1 cellular context compared by ENCODE assay signal in genomic region chr14:77040309-77040994, GRCh38.
A peak's percentile ranks its signal among the peaks of the same experiment; 100 is the strongest.
TF ChIP-seq lines count a peak whose summit lies in the region.

No MANE protein-coding gene starts in this region.

TF ChIP-seq in HEK293, 187 proteins besides CTCF, POLR2A, EP300 and RAD21 (continued from another document and continues in another):
- no peak for TF ChIP-seq ELK4 (IDR thresholded peaks at IDR 0.05; ENCODE audit: borderline replicate concordance, low read depth, low read length)
- peak; percentile 27; the same call in 1 of the 2 replicates for TF ChIP-seq TCF7L2 (IDR thresholded peaks at IDR 0.05; ENCODE audit: borderline replicate concordance, low read depth, low read length)
- TF ChIP-seq ZNF660 (tag by site-specific recombination; IDR thresholded peaks at IDR 0.05), result peak; percentile 91
- TF ChIP-seq OSR2 (tag by site-specific recombination; IDR thresholded peaks at IDR 0.05), result peak; percentile 59
- no peak for TF ChIP-seq ZNF768 (tag by site-specific recombination; IDR thresholded peaks at IDR 0.05)
- peak; percentile 54; the same call in 1 of the 2 replicates for TF ChIP-seq PRDM10 (tag by site-specific recombination; IDR thresholded peaks at IDR 0.05)
- no peak for TF ChIP-seq ZBTB48 (tag by site-specific recombination; IDR thresholded peaks at IDR 0.05)
- no peak for TF ChIP-seq ZNF621 (tag by site-specific recombination; IDR thresholded peaks at IDR 0.05)
- TF ChIP-seq ZNF280D (tag by site-specific recombination; IDR thresholded peaks at IDR 0.05), result no peak
- TF ChIP-seq ZNF510 (tag by site-specific recombination; IDR thresholded peaks at IDR 0.05; ENCODE audit: insufficient replicate concordance), result no peak
- TF ChIP-seq ZNF175 (tag by site-specific recombination; IDR thresholded peaks at IDR 0.05), result no peak
- no peak for TF ChIP-seq ZNF266 (tag by site-specific recombination; IDR thresholded peaks at IDR 0.05; ENCODE audit: low read depth)
- TF ChIP-seq ZNF416 (tag by site-specific recombination; IDR thresholded peaks at IDR 0.05), result no peak
- TF ChIP-seq ZNF133 (tag by site-specific recombination; IDR thresholded peaks at IDR 0.05), result no peak
- TF ChIP-seq ZNF521 (tag by site-specific recombination; IDR thresholded peaks at IDR 0.05), result no peak
- TF ChIP-seq HOXD13 (CRISPR knock-in tag; IDR thresholded peaks at IDR 0.05; ENCODE audit: borderline replicate concordance), result no peak
- no peak for TF ChIP-seq ZNF280C (tag by site-specific recombination; IDR thresholded peaks at IDR 0.05)
- peak; percentile 56 for TF ChIP-seq GLIS2 (tag by site-specific recombination; IDR thresholded peaks at IDR 0.05)
- TF ChIP-seq ZNF707 (tag by site-specific recombination; IDR thresholded peaks at IDR 0.05), result no peak
- TF ChIP-seq OVOL3 (tag by site-specific recombination; IDR thresholded peaks at IDR 0.05), result no peak
- peak; percentile 60 for TF ChIP-seq ZNF629 (tag by site-specific recombination; IDR thresholded peaks at IDR 0.05)
- no peak for TF ChIP-seq ZNF449 (tag by site-specific recombination; IDR thresholded peaks at IDR 0.05)
- no peak for TF ChIP-seq SETDB1 (IDR thresholded peaks at IDR 0.05; ENCODE audit: insufficient read length, low read length)
- no peak for TF ChIP-seq ZNF10 (tag by site-specific recombination; IDR thresholded peaks at IDR 0.05)
- TF ChIP-seq ZNF791 (tag by site-specific recombination; IDR thresholded peaks at IDR 0.05), result no peak
- TF ChIP-seq ZSCAN30 (tag by site-specific recombination; IDR thresholded peaks at IDR 0.05), result 0 out of 2 replicates have a peak, but pooled peaks have one; percentile 41
- peak; percentile 94 for TF ChIP-seq ZNF341 (tag by site-specific recombination; IDR thresholded peaks at IDR 0.05; ENCODE audit: low read depth)
- peak; percentile 19; the same call in 1 of the 2 replicates for TF ChIP-seq GFI1B (tag by site-specific recombination; IDR thresholded peaks at IDR 0.05)
- TF ChIP-seq ZFP3 (tag by site-specific recombination; IDR thresholded peaks at IDR 0.05; ENCODE audit: low read depth), result no peak
- TF ChIP-seq ZNF610 (tag by site-specific recombination; IDR thresholded peaks at IDR 0.05; ENCODE audit: borderline replicate concordance), result 0 out of 2 replicates have a peak, but pooled peaks have one; percentile 32
- TF ChIP-seq, protein P1, sequence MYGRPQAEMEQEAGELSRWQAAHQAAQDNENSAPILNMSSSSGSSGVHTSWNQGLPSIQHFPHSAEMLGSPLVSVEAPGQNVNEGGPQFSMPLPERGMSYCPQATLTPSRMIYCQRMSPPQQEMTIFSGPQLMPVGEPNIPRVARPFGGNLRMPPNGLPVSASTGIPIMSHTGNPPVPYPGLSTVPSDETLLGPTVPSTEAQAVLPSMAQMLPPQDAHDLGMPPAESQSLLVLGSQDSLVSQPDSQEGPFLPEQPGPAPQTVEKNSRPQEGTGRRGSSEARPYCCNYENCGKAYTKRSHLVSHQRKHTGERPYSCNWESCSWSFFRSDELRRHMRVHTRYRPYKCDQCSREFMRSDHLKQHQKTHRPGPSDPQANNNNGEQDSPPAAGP (tag by site-specific recombination; IDR thresholded peaks at IDR 0.05), result peak; percentile 49; the same call in 1 of the 2 replicates
- 0 out of 2 replicates have a peak, but pooled peaks have one; percentile 30 for TF ChIP-seq ZNF24 (tag by site-specific recombination; IDR thresholded peaks at IDR 0.05)
- TF ChIP-seq PRDM1 (tag by site-specific recombination; IDR thresholded peaks at IDR 0.05), result 0 out of 2 replicates have a peak, but pooled peaks have one; percentile 30
- TF ChIP-seq, protein P2, sequence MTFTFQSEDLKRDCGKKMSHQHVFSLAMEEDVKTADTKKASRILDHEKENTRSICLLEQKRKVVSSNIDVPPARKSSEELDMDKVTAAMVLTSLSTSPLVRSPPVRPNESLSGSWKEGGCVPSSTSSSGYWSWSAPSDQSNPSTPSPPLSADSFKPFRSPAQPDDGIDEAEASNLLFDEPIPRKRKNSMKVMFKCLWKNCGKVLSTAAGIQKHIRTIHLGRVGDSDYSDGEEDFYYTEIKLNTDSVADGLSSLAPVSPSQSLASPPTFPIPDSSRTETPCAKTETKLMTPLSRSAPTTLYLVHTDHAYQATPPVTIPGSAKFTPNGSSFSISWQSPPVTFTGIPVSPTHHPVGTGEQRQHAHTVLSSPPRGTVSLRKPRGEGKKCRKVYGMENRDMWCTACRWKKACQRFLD (tag by site-specific recombination; IDR thresholded peaks at IDR 0.05), result no peak
- peak; percentile 84 for TF ChIP-seq TRIM28 (IDR thresholded peaks at IDR 0.05; ENCODE audit: borderline replicate concordance, low read length)
- peak; percentile 67 for TF ChIP-seq WT1 (tag by site-specific recombination; IDR thresholded peaks at IDR 0.05)
- TF ChIP-seq MZF1 (tag by site-specific recombination; IDR thresholded peaks at IDR 0.05; ENCODE audit: borderline replicate concordance), result no peak
- TF ChIP-seq MEIS1 (CRISPR knock-in tag; IDR thresholded peaks at IDR 0.05; ENCODE audit: borderline replicate concordance), result no peak
- no peak for TF ChIP-seq ZSCAN4 (tag by site-specific recombination; IDR thresholded peaks at IDR 0.05)
- peak; percentile 46; the same call in 1 of the 2 replicates for TF ChIP-seq SP7 (tag by site-specific recombination; IDR thresholded peaks at IDR 0.05)
- TF ChIP-seq ZNF366 (tag by site-specific recombination; conservative IDR thresholded peaks at IDR 0.05), result peak; percentile 91
- TF ChIP-seq ZNF157 (tag by site-specific recombination; IDR thresholded peaks at IDR 0.05), result no peak
- TF ChIP-seq PBX3 (CRISPR knock-in tag; IDR thresholded peaks at IDR 0.05), result no peak
- TF ChIP-seq ZFP41 (tag by site-specific recombination; IDR thresholded peaks at IDR 0.05; ENCODE audit: borderline replicate concordance), result no peak
- TF ChIP-seq, protein P3, sequence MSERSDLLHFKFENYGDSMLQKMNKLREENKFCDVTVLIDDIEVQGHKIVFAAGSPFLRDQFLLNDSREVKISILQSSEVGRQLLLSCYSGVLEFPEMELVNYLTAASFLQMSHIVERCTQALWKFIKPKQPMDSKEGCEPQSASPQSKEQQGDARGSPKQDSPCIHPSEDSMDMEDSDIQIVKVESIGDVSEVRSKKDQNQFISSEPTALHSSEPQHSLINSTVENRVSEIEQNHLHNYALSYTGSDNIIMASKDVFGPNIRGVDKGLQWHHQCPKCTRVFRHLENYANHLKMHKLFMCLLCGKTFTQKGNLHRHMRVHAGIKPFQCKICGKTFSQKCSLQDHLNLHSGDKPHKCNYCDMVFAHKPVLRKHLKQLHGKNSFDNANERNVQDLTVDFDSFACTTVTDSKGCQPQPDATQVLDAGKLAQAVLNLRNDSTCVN (tag by site-specific recombination; optimal IDR thresholded peaks at IDR 0.05), result peak; percentile 24
- TF ChIP-seq ZBTB20 (tag by site-specific recombination; IDR thresholded peaks at IDR 0.05), result peak; percentile 33; the same call in 1 of the 2 replicates
- TF ChIP-seq KLF7 (tag by site-specific recombination; IDR thresholded peaks at IDR 0.05; ENCODE audit: borderline replicate concordance), result no peak
- TF ChIP-seq ZNF555 (tag by site-specific recombination; conservative IDR thresholded peaks at IDR 0.05), result no peak
- TF ChIP-seq IKZF3 (tag by site-specific recombination; IDR thresholded peaks at IDR 0.05), result peak; percentile 62
- no peak for TF ChIP-seq ZNF571 (tag by site-specific recombination; IDR thresholded peaks at IDR 0.05)
